1 cellular context compared by ENCODE assay signal in genomic region chr1:240962086-240962485, GRCh38.
TF ChIP-seq lines count a peak whose summit lies in the region.

No MANE protein-coding gene starts in this region.

TF ChIP-seq in H1, 55 proteins besides CTCF, POLR2A, EP300 and RAD21 (continued from another document):
- TF ChIP-seq, protein P1, sequence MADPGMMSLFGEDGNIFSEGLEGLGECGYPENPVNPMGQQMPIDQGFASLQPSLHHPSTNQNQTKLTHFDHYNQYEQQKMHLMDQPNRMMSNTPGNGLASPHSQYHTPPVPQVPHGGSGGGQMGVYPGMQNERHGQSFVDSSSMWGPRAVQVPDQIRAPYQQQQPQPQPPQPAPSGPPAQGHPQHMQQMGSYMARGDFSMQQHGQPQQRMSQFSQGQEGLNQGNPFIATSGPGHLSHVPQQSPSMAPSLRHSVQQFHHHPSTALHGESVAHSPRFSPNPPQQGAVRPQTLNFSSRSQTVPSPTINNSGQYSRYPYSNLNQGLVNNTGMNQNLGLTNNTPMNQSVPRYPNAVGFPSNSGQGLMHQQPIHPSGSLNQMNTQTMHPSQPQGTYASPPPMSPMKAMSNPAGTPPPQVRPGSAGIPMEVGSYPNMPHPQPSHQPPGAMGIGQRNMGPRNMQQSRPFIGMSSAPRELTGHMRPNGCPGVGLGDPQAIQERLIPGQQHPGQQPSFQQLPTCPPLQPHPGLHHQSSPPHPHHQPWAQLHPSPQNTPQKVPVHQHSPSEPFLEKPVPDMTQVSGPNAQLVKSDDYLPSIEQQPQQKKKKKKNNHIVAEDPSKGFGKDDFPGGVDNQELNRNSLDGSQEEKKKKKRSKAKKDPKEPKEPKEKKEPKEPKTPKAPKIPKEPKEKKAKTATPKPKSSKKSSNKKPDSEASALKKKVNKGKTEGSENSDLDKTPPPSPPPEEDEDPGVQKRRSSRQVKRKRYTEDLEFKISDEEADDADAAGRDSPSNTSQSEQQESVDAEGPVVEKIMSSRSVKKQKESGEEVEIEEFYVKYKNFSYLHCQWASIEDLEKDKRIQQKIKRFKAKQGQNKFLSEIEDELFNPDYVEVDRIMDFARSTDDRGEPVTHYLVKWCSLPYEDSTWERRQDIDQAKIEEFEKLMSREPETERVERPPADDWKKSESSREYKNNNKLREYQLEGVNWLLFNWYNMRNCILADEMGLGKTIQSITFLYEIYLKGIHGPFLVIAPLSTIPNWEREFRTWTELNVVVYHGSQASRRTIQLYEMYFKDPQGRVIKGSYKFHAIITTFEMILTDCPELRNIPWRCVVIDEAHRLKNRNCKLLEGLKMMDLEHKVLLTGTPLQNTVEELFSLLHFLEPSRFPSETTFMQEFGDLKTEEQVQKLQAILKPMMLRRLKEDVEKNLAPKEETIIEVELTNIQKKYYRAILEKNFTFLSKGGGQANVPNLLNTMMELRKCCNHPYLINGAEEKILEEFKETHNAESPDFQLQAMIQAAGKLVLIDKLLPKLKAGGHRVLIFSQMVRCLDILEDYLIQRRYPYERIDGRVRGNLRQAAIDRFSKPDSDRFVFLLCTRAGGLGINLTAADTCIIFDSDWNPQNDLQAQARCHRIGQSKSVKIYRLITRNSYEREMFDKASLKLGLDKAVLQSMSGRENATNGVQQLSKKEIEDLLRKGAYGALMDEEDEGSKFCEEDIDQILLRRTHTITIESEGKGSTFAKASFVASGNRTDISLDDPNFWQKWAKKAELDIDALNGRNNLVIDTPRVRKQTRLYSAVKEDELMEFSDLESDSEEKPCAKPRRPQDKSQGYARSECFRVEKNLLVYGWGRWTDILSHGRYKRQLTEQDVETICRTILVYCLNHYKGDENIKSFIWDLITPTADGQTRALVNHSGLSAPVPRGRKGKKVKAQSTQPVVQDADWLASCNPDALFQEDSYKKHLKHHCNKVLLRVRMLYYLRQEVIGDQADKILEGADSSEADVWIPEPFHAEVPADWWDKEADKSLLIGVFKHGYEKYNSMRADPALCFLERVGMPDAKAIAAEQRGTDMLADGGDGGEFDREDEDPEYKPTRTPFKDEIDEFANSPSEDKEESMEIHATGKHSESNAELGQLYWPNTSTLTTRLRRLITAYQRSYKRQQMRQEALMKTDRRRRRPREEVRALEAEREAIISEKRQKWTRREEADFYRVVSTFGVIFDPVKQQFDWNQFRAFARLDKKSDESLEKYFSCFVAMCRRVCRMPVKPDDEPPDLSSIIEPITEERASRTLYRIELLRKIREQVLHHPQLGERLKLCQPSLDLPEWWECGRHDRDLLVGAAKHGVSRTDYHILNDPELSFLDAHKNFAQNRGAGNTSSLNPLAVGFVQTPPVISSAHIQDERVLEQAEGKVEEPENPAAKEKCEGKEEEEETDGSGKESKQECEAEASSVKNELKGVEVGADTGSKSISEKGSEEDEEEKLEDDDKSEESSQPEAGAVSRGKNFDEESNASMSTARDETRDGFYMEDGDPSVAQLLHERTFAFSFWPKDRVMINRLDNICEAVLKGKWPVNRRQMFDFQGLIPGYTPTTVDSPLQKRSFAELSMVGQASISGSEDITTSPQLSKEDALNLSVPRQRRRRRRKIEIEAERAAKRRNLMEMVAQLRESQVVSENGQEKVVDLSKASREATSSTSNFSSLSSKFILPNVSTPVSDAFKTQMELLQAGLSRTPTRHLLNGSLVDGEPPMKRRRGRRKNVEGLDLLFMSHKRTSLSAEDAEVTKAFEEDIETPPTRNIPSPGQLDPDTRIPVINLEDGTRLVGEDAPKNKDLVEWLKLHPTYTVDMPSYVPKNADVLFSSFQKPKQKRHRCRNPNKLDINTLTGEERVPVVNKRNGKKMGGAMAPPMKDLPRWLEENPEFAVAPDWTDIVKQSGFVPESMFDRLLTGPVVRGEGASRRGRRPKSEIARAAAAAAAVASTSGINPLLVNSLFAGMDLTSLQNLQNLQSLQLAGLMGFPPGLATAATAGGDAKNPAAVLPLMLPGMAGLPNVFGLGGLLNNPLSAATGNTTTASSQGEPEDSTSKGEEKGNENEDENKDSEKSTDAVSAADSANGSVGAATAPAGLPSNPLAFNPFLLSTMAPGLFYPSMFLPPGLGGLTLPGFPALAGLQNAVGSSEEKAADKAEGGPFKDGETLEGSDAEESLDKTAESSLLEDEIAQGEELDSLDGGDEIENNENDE (IDR thresholded peaks at IDR 0.05; ENCODE audit: insufficient replicate concordance, low read length): no peak
- no peak for TF ChIP-seq E2F6 (IDR thresholded peaks at IDR 0.05)
- TF ChIP-seq TCF12 (IDR thresholded peaks at IDR 0.05; ENCODE audit: low read depth, low read length): no peak
- TF ChIP-seq SIRT6 (IDR thresholded peaks at IDR 0.05; ENCODE audit: low read length): no peak
- TF ChIP-seq NANOG (IDR thresholded peaks at IDR 0.05; ENCODE audit: insufficient read depth, low read depth, low read length, poor library complexity, severe bottlenecking): no peak
- no peak for TF ChIP-seq SRF (IDR thresholded peaks at IDR 0.05; ENCODE audit: low read depth, low read length)
